Comparison of ENCODE assay signal across 21 cellular contexts in genomic region chr5:24397601-24398000, GRCh38.
"Had no signal": no experiment of that assay in that cellular context is flagged by ENCODE, and none has a peak within 500 bp of the region (broad histone marks: within the 10 kb centered on the region; RNA-seq: fewer than 3 reads in every experiment).

No MANE protein-coding gene starts in this region.

- ATAC-seq: activated CD4-positive, alpha-beta T cell treated with anti-CD3 and anti-CD28 coated beads for 36 hours; activated naive CD4-positive, alpha-beta T cell treated with anti-CD3 and anti-CD28 coated beads, Interleukin-2, amount 50 U/mL, for 72 hours; activated T-cell treated with anti-CD3 and anti-CD28 coated beads, Interleukin-2, amount 50 U/mL, for 72 hours; naive thymus-derived CD8-positive, alpha-beta T cell; stimulated activated naive B cell treated with anti-CD40 and anti-IgM and Interleukin-4, amounts not matched to agents 10 μg/mL and 1 μg/mL and 100 μg/mL, for 72 hours had no signal

- H3K4me1 ChIP-seq: breast epithelium, left ventricle myocardium inferior, right atrium auricular region, stomach, thyroid gland had no signal

- DNase-seq: activated CD4-positive, alpha-beta T cell treated with anti-CD3 and anti-CD28 coated beads for 36 hours; activated CD4-positive, alpha-beta T cell treated with anti-CD3 and anti-CD28 coated beads, Interleukin-2, amount 50 U/mL, for 4 hours; activated CD4-positive, CD25-positive, alpha-beta regulatory T cell; activated naive CD4-positive, alpha-beta T cell; activated T-cell treated with anti-CD3 and anti-CD28 coated beads for 4 hours; activated T-cell treated with anti-CD3 and anti-CD28 coated beads, Interleukin-2, amount 50 U/mL, for 72 hours; effector CD4-positive, alpha-beta T cell; glutamatergic neuron; left ventricle myocardium inferior; naive thymus-derived CD8-positive, alpha-beta T cell; stimulated activated CD4-positive, alpha-beta T cell treated with anti-CD3 and anti-CD28 coated beads, Interleukin-15, amount 100 ng/mL, for 24 hours; stimulated activated CD4-positive, alpha-beta T cell treated with anti-CD3 and anti-CD28 coated beads, Interleukin-2, amount 100 ng/mL, for 24 hours; stimulated activated naive B cell treated with anti-CD40 and anti-IgM and Interleukin-4, amounts not matched to agents 10 μg/mL and 1 μg/mL and 100 μg/mL, for 72 hours; stomach; T-helper 1 cell; thyroid gland had no signal

- H3K36me3 ChIP-seq: breast epithelium, left ventricle myocardium inferior, right atrium auricular region, stomach, thyroid gland had no signal

- H3K27me3 ChIP-seq: breast epithelium, right atrium auricular region, stomach, thyroid gland had no signal

- H3K27ac ChIP-seq: breast epithelium, epithelial cell of prostate, left ventricle myocardium inferior, right atrium auricular region, stomach, thyroid gland had no signal

- H3K4me3 ChIP-seq: breast epithelium, left ventricle myocardium inferior, lung, right atrium auricular region, stomach, thyroid gland had no signal
